In the genomic region with DNA sequence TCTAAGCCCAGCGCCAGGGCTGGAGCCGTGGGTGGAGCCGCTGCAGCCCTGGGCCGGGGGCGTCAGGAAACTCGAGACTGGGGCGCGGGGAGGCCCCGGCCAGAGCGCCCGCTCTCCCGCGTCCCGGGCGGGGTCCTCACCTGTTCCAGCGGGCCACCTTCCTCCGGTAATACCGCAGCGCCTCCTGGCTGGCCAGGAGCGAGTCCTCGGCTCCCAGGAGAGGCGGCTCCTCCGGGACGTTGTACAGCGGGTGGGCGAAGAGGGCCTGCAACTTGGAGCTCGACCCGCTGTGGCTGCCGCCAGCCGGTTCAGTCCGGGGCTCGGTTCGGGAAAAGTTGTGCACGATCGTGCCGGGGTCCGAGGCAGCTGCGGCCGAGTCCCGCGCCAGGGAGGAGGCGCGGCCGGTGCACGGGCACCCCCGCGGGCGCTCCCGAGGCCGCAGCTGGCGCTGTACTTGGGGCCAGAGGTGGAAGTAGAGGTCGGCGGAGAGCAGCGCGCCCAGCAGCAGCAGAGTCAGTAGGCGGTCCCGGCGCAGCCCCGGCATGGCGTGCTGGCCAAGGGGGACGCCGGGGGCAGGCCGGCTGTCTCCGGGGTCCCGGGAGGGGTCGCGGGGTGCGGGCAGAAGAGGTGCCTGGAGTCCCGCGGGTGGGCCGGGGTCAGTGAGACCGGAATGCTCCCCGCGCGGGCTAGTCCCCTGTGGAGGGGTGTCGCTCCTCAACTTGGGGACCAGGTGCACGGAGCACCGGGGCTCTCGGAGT, we compare ENCODE assay signal across 8 cellular contexts. TPM values are rescaled to one million over a fixed set of nuclear protein-coding genes. Genes with fewer than 3 reads are reported as not detected.
DNase-seq lines count a peak whose midpoint lies in the region; ATAC-seq and TF ChIP-seq lines count a peak whose summit lies in the region.

No MANE protein-coding gene starts in this region.

- H3K36me3 ChIP-seq in BLaER1 (no peaks in the 10 kb centered on the region), lower lobe of right lung (no peaks in the 10 kb centered on the region), transverse colon (no peaks in the 10 kb centered on the region), OCI-LY7 (ENCODE audit: insufficient read depth, low read length) (no peaks in the 10 kb centered on the region)

- peak overlapping the region; percentile 85 for H3K27ac Mint-ChIP-seq in dendritic cell treated with granulocyte-macrophage colony-stimulating factor and Interleukin-4, amounts not matched to agents 40 ng/mL and 50 ng/mL, for 4 days

- peaks cover 72% of the 10 kb centered on the region for H3K4me1 Mint-ChIP-seq in dendritic cell treated with granulocyte-macrophage colony-stimulating factor and Interleukin-4, amounts not matched to agents 40 ng/mL and 50 ng/mL, for 4 days (ENCODE audit: low read depth)

- no peak for TF ChIP-seq POLR2A in transverse colon (IDR thresholded peaks at IDR 0.05)

- H3K36me3 Mint-ChIP-seq in dendritic cell treated with granulocyte-macrophage colony-stimulating factor and Interleukin-4, amounts not matched to agents 40 ng/mL and 50 ng/mL, for 4 days (ENCODE audit: low read depth) = peaks cover 6% of the 10 kb centered on the region

- TF ChIP-seq EP300 in transverse colon (IDR thresholded peaks at IDR 0.05; ENCODE audit: low read depth) = no peak

- peaks cover 22% of the 10 kb centered on the region for H3K27me3 ChIP-seq in BLaER1
- H3K27me3 ChIP-seq in lower lobe of right lung (ENCODE audit: low read depth) = peaks cover 10% of the 10 kb centered on the region
- peaks cover 62% of the 10 kb centered on the region for H3K27me3 ChIP-seq in transverse colon

- no peaks in the 10 kb centered on the region for H4K20me1 ChIP-seq in BLaER1
- H4K20me1 ChIP-seq in OCI-LY7 (ENCODE audit: insufficient read depth, low read length) = no peaks in the 10 kb centered on the region

- no peaks in the 10 kb centered on the region for H3K4me1 ChIP-seq in BLaER1
- peaks cover 60% of the 10 kb centered on the region for H3K4me1 ChIP-seq in lower lobe of right lung
- peaks cover 0 to 20% (median 13%) of the 10 kb centered on the region in 4 donors for H3K4me1 ChIP-seq in transverse colon
- H3K4me1 ChIP-seq in OCI-LY7 (ENCODE audit: insufficient read depth, low read length, poor library complexity, severe bottlenecking) = no peaks in the 10 kb centered on the region

- peaks cover 49% of the 10 kb centered on the region for H3K27me3 Mint-ChIP-seq in dendritic cell treated with granulocyte-macrophage colony-stimulating factor and Interleukin-4, amounts not matched to agents 40 ng/mL and 50 ng/mL, for 4 days

- peak overlapping the region; percentile 86 for H3K4me3 Mint-ChIP-seq in dendritic cell treated with granulocyte-macrophage colony-stimulating factor and Interleukin-4, amounts not matched to agents 40 ng/mL and 50 ng/mL, for 4 days

- H3K79me2 ChIP-seq in OCI-LY7 (ENCODE audit: insufficient read depth, low read depth, low read length) = no peaks in the 10 kb centered on the region

- H3K9me3 Mint-ChIP-seq in dendritic cell treated with granulocyte-macrophage colony-stimulating factor and Interleukin-4, amounts not matched to agents 40 ng/mL and 50 ng/mL, for 4 days = no peaks in the 10 kb centered on the region

- WGBS in transverse colon (ENCODE audit: low coverage in 1 of 2), 2 donors = 1% methylated on average over 40 of the region's 79 CpGs; no CpG with 5 or more reads in 1 of the 2 donors

- H3K9me2 ChIP-seq in OCI-LY7 (ENCODE audit: insufficient read depth, low read length) = no peaks in the 10 kb centered on the region

- H2AFZ ChIP-seq in OCI-LY7 (ENCODE audit: low read length) = no peak overlapping the region

- H3K27ac ChIP-seq in BLaER1 (no peak overlapping the region), lower lobe of right lung (peak overlapping the region; percentile 80), transverse colon (peak overlapping the region; percentile 26 to 63 (median 42)), OCI-LY7 (ENCODE audit: low read depth, low read length, poor library complexity, severe bottlenecking) (no peak overlapping the region)

- peaks cover 20% of the 10 kb centered on the region for H3K9me3 ChIP-seq in BLaER1
- no peaks in the 10 kb centered on the region for H3K9me3 ChIP-seq in lower lobe of right lung
- no peaks in the 10 kb centered on the region for H3K9me3 ChIP-seq in transverse colon
- no peaks in the 10 kb centered on the region for H3K9me3 ChIP-seq in OCI-LY7 (ENCODE audit: low read length)

- TF ChIP-seq CTCF in lower lobe of right lung (IDR thresholded peaks at IDR 0.05) = peak; percentile 41
- TF ChIP-seq CTCF in transverse colon (IDR thresholded peaks at IDR 0.05) = peak in 1 of 5 experiments; percentile 9
- no peak for TF ChIP-seq CTCF in OCI-LY7 (conservative IDR thresholded peaks at IDR 0.05; ENCODE audit: low read length)

- DNase-seq in NCI-H510A treated with DMSO at 0.1 percent for 48 hours (lab: John Stamatoyannopoulos, UW) (peak; percentile 32), lower lobe of right lung (peak; percentile 82), transverse colon (peak; percentile 10), SKM-1 treated with dmso at 0.1 percent for 144 hours (lab: John Stamatoyannopoulos, UW; ENCODE audit: unreplicated experiment) (no peak), OCI-LY7 (ENCODE audit: low spot score) (no peak)

- H3K4me2 ChIP-seq in BLaER1 (no peak overlapping the region), OCI-LY7 (ENCODE audit: low read length) (no peak overlapping the region)

- POLR2A ChIA-PET in OCI-LY7 (lab: Charles Lee) = no interaction called here

- CTCF ChIA-PET in OCI-LY7 (lab: Charles Lee; ENCODE audit: unreplicated experiment) = no interaction called here

- in situ Hi-C loops in transverse colon (cut with MboI; ENCODE audit: low pct_ligation_motif_present in 1 of 4, low pct_unique_long_range_greater_than_20kb in 1 of 4, low sequenced_read_pairs in 3 of 4) = no loop called here

- ATAC-seq in lower lobe of right lung (peak; percentile 81 to 86), HG02759 (IDR thresholded peaks at IDR 0.05; ENCODE audit: unreplicated experiment) (no peak)

- no peak overlapping the region for H3K9ac ChIP-seq in BLaER1

- no TSS peak for BruUV-seq in OCI-LY7 (replicated peaks; lab: Mats Ljungman, UMichigan)

- H3K4me3 ChIP-seq in BLaER1 = peak overlapping the region; percentile 28; the same call in 1 of the 2 replicates
- H3K4me3 ChIP-seq in lower lobe of right lung = peak overlapping the region; percentile 75
- peak overlapping the region; percentile 1 to 52 (median 36) for H3K4me3 ChIP-seq in transverse colon
- no peak overlapping the region for H3K4me3 ChIP-seq in OCI-LY7 (ENCODE audit: low read depth, low read length, poor library complexity, severe bottlenecking)

- intact Hi-C loops in dendritic cell treated with granulocyte-macrophage colony-stimulating factor and Interleukin-4, amounts not matched to agents 40 ng/mL and 50 ng/mL, for 4 days (cut with micrococcal nuclease) = no loop called here
- intact Hi-C loops in lower lobe of right lung (cut with DNase I) = no loop called here
- intact Hi-C loops in transverse colon (cut with DNase I; ENCODE audit: low total_unique reads) = no loop called here
- intact Hi-C loops in OCI-LY7 (cut with micrococcal nuclease; ENCODE audit: unreplicated experiment) = no loop called here

RNA-seq across cellular contexts. Expression of a gene that starts 0.9 kb away (rescaled TPM):
- total RNA-seq in lower lobe of right lung = 38.7 TPM
- total RNA-seq in transverse colon = 1 to 10 TPM; 1.5 to 4.1 (median 3.5) TPM
- not detected in 2 replicates for total RNA-seq in OCI-LY7 (2014; rRNA removed; shearing (Covaris generic))
- not detected in 2 replicates for total RNA-seq in OCI-LY7 (2022)

Comparison
In these comparisons a context has a peak if more than half of its experiments do, and no peak if none do; other contexts are left out.
1. H3K27ac ChIP-seq: peak in lower lobe of right lung (single experiment) and transverse colon (4 of 4); none in BLaER1 (single experiment) and OCI-LY7 (single experiment).
2. DNase-seq: peak in NCI-H510A treated with DMSO at 0.1 percent for 48 hours (single experiment), lower lobe of right lung (single experiment) and transverse colon (single experiment); none in SKM-1 treated with dmso at 0.1 percent for 144 hours (single experiment) and OCI-LY7 (single experiment).